ENCODE assay signal across 8 cellular contexts in the genomic region with DNA sequence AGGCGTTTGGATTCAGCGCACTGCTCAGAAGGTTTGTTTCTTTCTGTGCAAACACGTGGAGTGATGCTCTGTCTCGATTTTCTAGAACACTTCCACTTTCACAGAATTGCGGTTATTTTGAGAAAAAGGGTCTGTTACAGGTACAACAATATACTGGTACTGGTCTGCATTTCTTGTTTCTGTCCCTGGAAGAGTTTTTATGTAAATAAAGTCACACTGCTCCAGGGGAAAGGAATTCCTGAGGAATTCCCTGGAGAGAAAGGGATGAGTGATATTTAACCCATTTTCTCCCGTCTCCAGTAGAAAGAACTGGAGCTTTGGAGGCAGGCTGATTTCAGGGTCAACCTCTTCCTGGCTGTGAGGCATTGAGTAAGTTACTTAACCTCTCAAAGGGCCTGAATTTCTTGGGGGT. TPM values are rescaled to one million over a fixed set of nuclear protein-coding genes. Genes with fewer than 3 reads are reported as not detected.
A peak's percentile ranks its signal among the peaks of the same experiment; 100 is the strongest.
DNase-seq lines count a peak whose midpoint lies in the region; ATAC-seq and TF ChIP-seq lines count a peak whose summit lies in the region.

No MANE protein-coding gene starts in this region.

- H2BK15ac ChIP-seq in neuronal stem cell (ENCODE audit: low read length): no peak overlapping the region

- no peaks in the 10 kb centered on the region for H3K9me3 ChIP-seq in neuronal stem cell (replicated peaks in 1 of 2; ENCODE audit: control insufficient read depth in 2 of 2, insufficient read depth in 1 of 2, low read depth in 1 of 2, low read length in 2 of 2)
- no peaks in the 10 kb centered on the region for H3K9me3 ChIP-seq in aorta (ENCODE audit: control insufficient read depth, low read length)

- H2AK5ac ChIP-seq in neuronal stem cell (ENCODE audit: low read depth, low read length): no peak overlapping the region

- intact Hi-C loops in Right ventricle myocardium inferior (cut with DNase I) (no loop called here), aorta (cut with DNase I) (no loop called here)

- ATAC-seq in HG03457 (IDR thresholded peaks at IDR 0.05; ENCODE audit: unreplicated experiment) (peak; percentile 18), Right ventricle myocardium inferior (no peak), HG02678 (IDR thresholded peaks at IDR 0.05; ENCODE audit: unreplicated experiment) (no peak), aorta (ENCODE audit: low FRiP score) (no peak)

- no peak overlapping the region for H4K91ac ChIP-seq in neuronal stem cell (ENCODE audit: low read depth, low read length, poor library complexity)

- H3K4me1 ChIP-seq in neuronal stem cell (ENCODE audit: control insufficient read depth in 2 of 2, insufficient read depth in 1 of 2, low read depth in 1 of 2, low read length in 2 of 2): peaks cover 11 to 21% of the 10 kb centered on the region in 2 donors
- no peaks in the 10 kb centered on the region for H3K4me1 ChIP-seq in aorta (ENCODE audit: control insufficient read depth in 1 of 2, insufficient read depth in 2 of 2, low read length in 2 of 2)

- no CpG with 5 or more reads among the region's 6 CpGs for WGBS in neuronal stem cell (ENCODE audit: extremely low coverage in 2 of 2, insufficient read length in 2 of 2, insufficient replicate concordance in 1 of 2), 2 donors
- WGBS in aorta, 2 donors: 10 to 12% methylated on average over 6 of the region's 6 CpGs

- H2AFZ ChIP-seq in neuronal stem cell (ENCODE audit: low read length): peak overlapping the region; percentile 50

- no peak overlapping the region for H3K4ac ChIP-seq in neuronal stem cell (ENCODE audit: low read length)

- H3K27ac ChIP-seq in neuronal stem cell (replicated peaks; ENCODE audit: low read length) (peak overlapping the region; percentile 77), aorta (ENCODE audit: low read depth in 1 of 2, low read length in 2 of 2) (no peak overlapping the region)

- H2BK120ac ChIP-seq in neuronal stem cell (ENCODE audit: low read depth, low read length): peak overlapping the region; percentile 83

- H3K23ac ChIP-seq in neuronal stem cell (ENCODE audit: low read depth, low read length, poor library complexity): no peak overlapping the region

- peak overlapping the region; percentile 19 for H2BK5ac ChIP-seq in neuronal stem cell (ENCODE audit: low read length)

- H3K4me3 ChIP-seq in neuronal stem cell (ENCODE audit: low read length in 2 of 2): peak overlapping the region in 1 of 2 donors; percentile 27
- no peak overlapping the region for H3K4me3 ChIP-seq in aorta (ENCODE audit: low read length in 2 of 2)

- no peak overlapping the region for H3K9ac ChIP-seq in neuronal stem cell (ENCODE audit: low read depth, low read length, poor library complexity)

- H3K4me2 ChIP-seq in neuronal stem cell (ENCODE audit: insufficient read depth, low read length, poor library complexity, severe bottlenecking): no peak overlapping the region

- H3K36me3 ChIP-seq in neuronal stem cell (replicated peaks in 1 of 2; ENCODE audit: control insufficient read depth in 2 of 2, insufficient read depth in 2 of 2, low read length in 2 of 2): no peaks in the 10 kb centered on the region
- H3K36me3 ChIP-seq in aorta (ENCODE audit: control insufficient read depth in 1 of 2, insufficient read depth in 2 of 2, low read length in 1 of 2): no peaks in the 10 kb centered on the region

- H3K18ac ChIP-seq in neuronal stem cell (ENCODE audit: low read length): peak overlapping the region; percentile 61

- H4K8ac ChIP-seq in neuronal stem cell (ENCODE audit: low read depth, low read length): no peak overlapping the region

- no peak overlapping the region for H3K14ac ChIP-seq in neuronal stem cell (ENCODE audit: low read length)

- no peak for TF ChIP-seq CTCF in GM10266 (IDR thresholded peaks at IDR 0.05; ENCODE audit: control insufficient read depth, insufficient read depth, low read depth, missing control alignments)

- peak; percentile 59 for DNase-seq in GM10266 (ENCODE audit: extremely low spot score)
- DNase-seq in amniotic epithelial cell (ENCODE audit: low read depth): peak; percentile 48
- DNase-seq in neuronal stem cell (ENCODE audit: low spot score): no peak
- DNase-seq in Right ventricle myocardium inferior (ENCODE audit: missing footprints): no peak
- DNase-seq in NCI-H1105 (lab: John Stamatoyannopoulos, UW): no peak
- no peak for DNase-seq in aorta

- peaks cover 2% of the 10 kb centered on the region for H3K79me1 ChIP-seq in neuronal stem cell (ENCODE audit: low read depth, low read length)

- H3K27me3 ChIP-seq in neuronal stem cell (ENCODE audit: control insufficient read depth in 3 of 3, insufficient read depth in 3 of 3, low read depth in 1 of 3, low read length in 3 of 3): no peaks in the 10 kb centered on the region
- no peaks in the 10 kb centered on the region for H3K27me3 ChIP-seq in aorta (ENCODE audit: control insufficient read depth in 1 of 2, insufficient read depth in 2 of 2, low read length in 1 of 2)

- no peak overlapping the region for H2BK12ac ChIP-seq in neuronal stem cell (ENCODE audit: low read length)

RNA-seq across cellular contexts. Expression of gene RMI2, which starts 16.2 kb away (rescaled TPM):
- 48.2 TPM for polyA plus RNA-seq in neuronal stem cell (2013, experiment 1 of 2)
- 49.5 TPM for polyA plus RNA-seq in neuronal stem cell (2013, experiment 2 of 2)
- 0.76 TPM for total RNA-seq in Right ventricle myocardium inferior
- 1 to 10 TPM in 1 of 2 donors, under 1 TPM in 1; 0.81 to 1.7 TPM for total RNA-seq in aorta
- under 1 TPM in 1 of 2 donors, not detected in 1; 0.61 TPM for polyA plus RNA-seq in aorta

RNA-seq across cellular contexts. Expression of gene PRM1, which starts 48.0 kb away (rescaled TPM):
- not detected for polyA plus RNA-seq in neuronal stem cell (2013, experiment 1 of 2)
- polyA plus RNA-seq in neuronal stem cell (2013, experiment 2 of 2): not detected
- total RNA-seq in Right ventricle myocardium inferior (not detected), aorta (not detected)
- not detected for polyA plus RNA-seq in aorta

RNA-seq across cellular contexts. Expression of gene PRM2, which starts 52.8 kb away (rescaled TPM):
- not detected for polyA plus RNA-seq in neuronal stem cell (2013, experiment 1 of 2)
- polyA plus RNA-seq in neuronal stem cell (2013, experiment 2 of 2): not detected
- total RNA-seq in Right ventricle myocardium inferior (not detected), aorta (not detected)
- not detected for polyA plus RNA-seq in aorta

RNA-seq across cellular contexts. Expression of gene PRM3, which starts 55.7 kb away (rescaled TPM):
- not detected for polyA plus RNA-seq in neuronal stem cell (2013, experiment 1 of 2)
- not detected for polyA plus RNA-seq in neuronal stem cell (2013, experiment 2 of 2)
- not detected for total RNA-seq in Right ventricle myocardium inferior
- not detected for total RNA-seq in aorta
- polyA plus RNA-seq in aorta: not detected

RNA-seq across cellular contexts. Expression of gene TNP2, which starts 60.0 kb away (rescaled TPM):
- not detected for polyA plus RNA-seq in neuronal stem cell (2013, experiment 1 of 2)
- not detected for polyA plus RNA-seq in neuronal stem cell (2013, experiment 2 of 2)
- total RNA-seq in Right ventricle myocardium inferior (not detected), aorta (not detected)
- polyA plus RNA-seq in aorta: not detected

Comparison
In these comparisons a context has a peak if more than half of its experiments do, and no peak if none do; other contexts are left out.
1. DNase-seq: peak in GM10266 (single experiment) and amniotic epithelial cell (single experiment); none in neuronal stem cell (single experiment), Right ventricle myocardium inferior (single experiment), NCI-H1105 (single experiment) and aorta (0 of 2).